Comparison of ENCODE assay signal across 8 cellular contexts in the genomic region with DNA sequence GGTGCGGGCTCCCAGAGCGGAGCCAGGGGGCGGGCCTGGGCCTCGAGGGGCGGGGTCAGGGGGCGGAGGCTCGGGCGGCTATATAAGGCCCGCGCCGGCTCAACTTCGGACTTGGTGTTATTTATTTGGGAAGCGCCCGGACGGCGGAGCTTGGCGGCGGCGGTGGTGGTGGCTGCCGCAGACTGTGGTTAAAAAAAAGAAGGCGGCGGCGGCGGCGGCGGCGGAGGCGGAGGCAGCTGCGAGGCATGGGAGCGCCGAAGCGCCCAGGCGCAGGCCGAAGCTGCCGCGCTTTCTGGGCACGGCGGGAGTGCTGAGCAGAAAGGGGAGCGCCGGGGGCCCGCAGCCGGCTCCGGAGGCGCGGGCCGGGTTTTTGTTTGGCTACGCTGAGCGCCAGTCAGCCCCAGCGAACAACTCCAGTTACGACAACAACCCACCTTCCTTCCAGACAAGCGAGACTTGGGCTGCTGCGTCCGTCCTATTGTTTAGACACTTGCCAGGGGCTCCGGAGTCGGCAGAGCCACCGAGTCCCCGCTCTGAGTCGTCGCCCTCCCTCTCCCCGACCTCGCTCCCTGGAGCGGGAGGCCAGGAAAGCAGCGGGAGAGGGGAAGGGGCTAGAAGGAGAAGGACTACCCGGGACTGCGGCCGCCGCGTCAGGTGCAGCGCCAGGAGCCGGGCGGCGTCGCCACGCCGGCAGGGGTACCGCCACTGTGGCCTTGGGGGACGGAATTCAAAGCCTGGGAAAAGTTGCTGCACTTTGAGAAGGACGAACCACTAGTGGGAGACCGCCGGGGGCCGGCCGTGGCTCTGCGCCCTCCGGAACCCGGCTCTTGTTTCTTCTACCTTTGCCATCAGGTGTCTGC. TPM values are rescaled to one million over a fixed set of nuclear protein-coding genes. Genes with fewer than 3 reads are reported as not detected.
DNase-seq lines count a peak whose midpoint lies in the region; ATAC-seq and TF ChIP-seq lines count a peak whose summit lies in the region.

Gene SLIT2, plus strand, starts transcription at position 110 of the 860 bp plus-strand sequence. CDS start 1,911 bp downstream, outside the sequence.

- H3K36me3 Mint-ChIP-seq in activated T-helper 2 cell treated with anti-CD3 and anti-CD28 coated beads, Interferon-gamma antibody, Interleukin-2, Interleukin-4, amounts not matched to agents 10 μg/mL and 5 μg/mL and 100 μg/mL, durations not matched to agents 14 hours and 24 hours and 36 hours (ENCODE audit: low read depth): no peaks in the 10 kb centered on the region

- H3K4me3 ChIP-seq in AG10803 (ENCODE audit: low read length): peak within 1 kb of the TSS; percentile 89
- no peak within 1 kb of the TSS for H3K4me3 ChIP-seq in effector memory CD4-positive, alpha-beta T cell (ENCODE audit: insufficient read depth, low read depth, low read length, poor library complexity, severe bottlenecking)

- H3K27ac ChIP-seq in effector memory CD4-positive, alpha-beta T cell (ENCODE audit: insufficient read depth, low read length, poor library complexity, severe bottlenecking): no peak within 1 kb of the TSS

- TF ChIP-seq CTCF in AG10803 (conservative IDR thresholded peaks at IDR 0.05; ENCODE audit: low read length): no peak

- peak; percentile 82 for ATAC-seq in GM18867 (IDR thresholded peaks at IDR 0.05; ENCODE audit: unreplicated experiment)
- peak; percentile 68 for ATAC-seq in HG03066 (IDR thresholded peaks at IDR 0.05; ENCODE audit: low read depth, unreplicated experiment)

- H3K9me3 Mint-ChIP-seq in activated T-helper 2 cell treated with anti-CD3 and anti-CD28 coated beads, Interferon-gamma antibody, Interleukin-2, Interleukin-4, amounts not matched to agents 10 μg/mL and 5 μg/mL and 100 μg/mL, durations not matched to agents 14 hours and 24 hours and 36 hours: no peaks in the 10 kb centered on the region

- intact Hi-C loops in activated T-helper 2 cell treated with anti-CD3 and anti-CD28 coated beads, Interferon-gamma antibody, Interleukin-2, Interleukin-4, amounts not matched to agents 10 μg/mL and 5 μg/mL and 100 μg/mL, durations not matched to agents 14 hours and 24 hours and 36 hours (cut with micrococcal nuclease): no loop called here

- H3K36me3 ChIP-seq in effector memory CD4-positive, alpha-beta T cell (ENCODE audit: control insufficient read depth, insufficient read depth, low read length): no peaks in the 10 kb centered on the region

- peak; percentile 85 for DNase-seq in AG10803 (ENCODE audit: low read depth)
- peak; percentile 49 for DNase-seq in NCI-H2171 (lab: John Stamatoyannopoulos, UW)
- DNase-seq in activated T-helper 2 cell treated with anti-CD3 and anti-CD28 coated beads, Interferon-gamma antibody, Interleukin-2, Interleukin-4, amounts not matched to agents 10 μg/mL and 5 μg/mL and 100 μg/mL, durations not matched to agents 14 hours and 24 hours and 36 hours (ENCODE audit: low spot score): peak; percentile 11
- peak; percentile 65 for DNase-seq in globus pallidus (ENCODE audit: low spot score)
- DNase-seq in nucleus accumbens (lab: John Stamatoyannopoulos, UW): peak in 52 of 56 donors; percentile 13 to 80 (median 59)
- no peak for DNase-seq in effector memory CD4-positive, alpha-beta T cell

- H3K27ac Mint-ChIP-seq in activated T-helper 2 cell treated with anti-CD3 and anti-CD28 coated beads, Interferon-gamma antibody, Interleukin-2, Interleukin-4, amounts not matched to agents 10 μg/mL and 5 μg/mL and 100 μg/mL, durations not matched to agents 14 hours and 24 hours and 36 hours: no peak within 1 kb of the TSS

- peaks cover 42% of the 10 kb centered on the region for H3K27me3 Mint-ChIP-seq in activated T-helper 2 cell treated with anti-CD3 and anti-CD28 coated beads, Interferon-gamma antibody, Interleukin-2, Interleukin-4, amounts not matched to agents 10 μg/mL and 5 μg/mL and 100 μg/mL, durations not matched to agents 14 hours and 24 hours and 36 hours (ENCODE audit: low read depth)

- no peaks in the 10 kb centered on the region for H3K9me3 ChIP-seq in effector memory CD4-positive, alpha-beta T cell (ENCODE audit: control insufficient read depth, low read length)

- H3K27me3 ChIP-seq in effector memory CD4-positive, alpha-beta T cell (replicated peaks; ENCODE audit: control insufficient read depth, insufficient read depth, low read length, poor library complexity, severe bottlenecking): peaks cover 32% of the 10 kb centered on the region

- H3K4me3 Mint-ChIP-seq in activated T-helper 2 cell treated with anti-CD3 and anti-CD28 coated beads, Interferon-gamma antibody, Interleukin-2, Interleukin-4, amounts not matched to agents 10 μg/mL and 5 μg/mL and 100 μg/mL, durations not matched to agents 14 hours and 24 hours and 36 hours (ENCODE audit: low read depth): peak within 1 kb of the TSS; percentile 57

- peaks cover 5% of the 10 kb centered on the region for H3K4me1 Mint-ChIP-seq in activated T-helper 2 cell treated with anti-CD3 and anti-CD28 coated beads, Interferon-gamma antibody, Interleukin-2, Interleukin-4, amounts not matched to agents 10 μg/mL and 5 μg/mL and 100 μg/mL, durations not matched to agents 14 hours and 24 hours and 36 hours (ENCODE audit: low read depth)

- peaks cover 3% of the 10 kb centered on the region for H3K4me1 ChIP-seq in effector memory CD4-positive, alpha-beta T cell (ENCODE audit: control insufficient read depth, insufficient read depth, low read length, poor library complexity, severe bottlenecking)

RNA-seq across cellular contexts. Expression of gene SLIT2, which starts in this region (rescaled TPM):
- 0.02 and 0.16 TPM in 2 replicates for total RNA-seq in activated T-helper 2 cell treated with anti-CD3 and anti-CD28 coated beads, Interferon-gamma antibody, Interleukin-2, Interleukin-4, amounts not matched to agents 10 μg/mL and 5 μg/mL and 100 μg/mL, durations not matched to agents 14 hours and 24 hours and 36 hours

Comparison
In these comparisons a context has a peak if more than half of its experiments do, and no peak if none do; other contexts are left out.
1. Peak in DNase-seq in activated T-helper 2 cell treated with anti-CD3 and anti-CD28 coated beads, Interferon-gamma antibody, Interleukin-2, Interleukin-4, amounts not matched to agents 10 μg/mL and 5 μg/mL and 100 μg/mL, durations not matched to agents 14 hours and 24 hours and 36 hours; RNA of the gene not detected or under 1 TPM.
2. DNase-seq: peak in AG10803 (single experiment), NCI-H2171 (single experiment), globus pallidus (single experiment) and nucleus accumbens (52 of 56); none in effector memory CD4-positive, alpha-beta T cell (0 of 3).